Comparison of ENCODE assay signal across 8 cellular contexts in genomic region chr22:35915477-35916013, GRCh38.
DNase-seq lines count a peak whose midpoint lies in the region; ATAC-seq and TF ChIP-seq lines count a peak whose summit lies in the region.

No MANE protein-coding gene starts in this region.

- peak overlapping the region; percentile 59 for H3K9ac ChIP-seq in endodermal cell (ENCODE audit: extremely low read depth, low read length, poor library complexity, severe bottlenecking)

- TF ChIP-seq CTCF in BE2C (IDR thresholded peaks at IDR 0.05; ENCODE audit: low read depth, low read length) (no peak), NB4 (IDR thresholded peaks at IDR 0.05; ENCODE audit: low read depth, low read length) (no peak), endodermal cell (conservative IDR thresholded peaks at IDR 0.05) (no peak)

- H3K27me3 Mint-ChIP-seq in endodermal cell (ENCODE audit: insufficient read depth), result no peaks in the 10 kb centered on the region
- peaks cover 0 to 7% (median 4%) of the 10 kb centered on the region in 5 donors for H3K27me3 Mint-ChIP-seq in naive thymus-derived CD8-positive, alpha-beta T cell

- H3K27ac ChIP-seq in endodermal cell (ENCODE audit: low read depth, low read length), result peak overlapping the region; percentile 89

- H3K4me3 Mint-ChIP-seq in endodermal cell, result peak overlapping the region; percentile 52
- H3K4me3 Mint-ChIP-seq in naive thymus-derived CD8-positive, alpha-beta T cell, result peak overlapping the region in 9 of 10 donors; percentile 38 to 81 (median 69)

- H3K9me3 Mint-ChIP-seq in endodermal cell, result no peaks in the 10 kb centered on the region
- no peaks in the 10 kb centered on the region for H3K9me3 Mint-ChIP-seq in naive thymus-derived CD8-positive, alpha-beta T cell

- H3K4me1 Mint-ChIP-seq in endodermal cell, result peaks cover 54% of the 10 kb centered on the region
- peaks cover 9 to 19% (median 17%) of the 10 kb centered on the region in 4 donors for H3K4me1 Mint-ChIP-seq in naive thymus-derived CD8-positive, alpha-beta T cell

- no peak for TF ChIP-seq POLR2A in NB4 (IDR thresholded peaks at IDR 0.05; ENCODE audit: extremely low read depth, insufficient read length)

- 53 to 54% methylated on average over 4 to 5 of the region's 5 CpGs for WGBS in endodermal cell (ENCODE audit: insufficient coverage in 1 of 2, insufficient read length in 1 of 2), 2 experiments

- H3K4me3 ChIP-seq in BE2C (ENCODE audit: low read depth, low read length) (peak overlapping the region; percentile 57), NB4 (ENCODE audit: low read depth, low read length) (no peak overlapping the region), endodermal cell (ENCODE audit: low read length) (peak overlapping the region; percentile 83)

- no peaks in the 10 kb centered on the region for H3K36me3 Mint-ChIP-seq in endodermal cell (ENCODE audit: low read depth)
- H3K36me3 Mint-ChIP-seq in naive thymus-derived CD8-positive, alpha-beta T cell, result no peaks in the 10 kb centered on the region

- H3K9me3 ChIP-seq in BE2C (no peaks in the 10 kb centered on the region), endodermal cell (ENCODE audit: control insufficient read depth, low read length) (no peaks in the 10 kb centered on the region)

- peak overlapping the region; percentile 90 for H3K27ac Mint-ChIP-seq in endodermal cell
- H3K27ac Mint-ChIP-seq in naive thymus-derived CD8-positive, alpha-beta T cell, result peak overlapping the region in 5 of 10 donors; percentile 3 to 74 (median 12)

- H3K36me3 ChIP-seq in BE2C (no peaks in the 10 kb centered on the region), endodermal cell (ENCODE audit: control insufficient read depth, insufficient read depth, low read length) (no peaks in the 10 kb centered on the region)

- POLR2A ChIA-PET in naive thymus-derived CD8-positive, alpha-beta T cell (lab: Charles Lee), result no interaction called here

- H3K4me1 ChIP-seq in BE2C, result peaks cover 50% of the 10 kb centered on the region
- H3K4me1 ChIP-seq in endodermal cell (ENCODE audit: control insufficient read depth, insufficient read depth, low read length), result peaks cover 31% of the 10 kb centered on the region

- no peak for DNase-seq in BE2C
- DNase-seq in NB4 (ENCODE audit: low read depth), result peak; percentile 17
- no peak for DNase-seq in endodermal cell
- no peak for DNase-seq in naive thymus-derived CD8-positive, alpha-beta T cell
- no peak for DNase-seq in SIG-M5 (lab: John Stamatoyannopoulos, UW)
- DNase-seq in NCI-H774 (lab: John Stamatoyannopoulos, UW), result no peak
- DNase-seq in NCI-H748 (lab: John Stamatoyannopoulos, UW; ENCODE audit: unreplicated experiment), result no peak

- no peaks in the 10 kb centered on the region for H3K27me3 ChIP-seq in BE2C
- no peaks in the 10 kb centered on the region for H3K27me3 ChIP-seq in endodermal cell (ENCODE audit: control insufficient read depth, insufficient read depth, low read length, poor library complexity, severe bottlenecking)

- no peak for ATAC-seq in naive thymus-derived CD8-positive, alpha-beta T cell
- ATAC-seq in HG02938 (IDR thresholded peaks at IDR 0.05; ENCODE audit: unreplicated experiment), result no peak
